Comparison of ENCODE assay signal across 1 cellular context in the genomic region with DNA sequence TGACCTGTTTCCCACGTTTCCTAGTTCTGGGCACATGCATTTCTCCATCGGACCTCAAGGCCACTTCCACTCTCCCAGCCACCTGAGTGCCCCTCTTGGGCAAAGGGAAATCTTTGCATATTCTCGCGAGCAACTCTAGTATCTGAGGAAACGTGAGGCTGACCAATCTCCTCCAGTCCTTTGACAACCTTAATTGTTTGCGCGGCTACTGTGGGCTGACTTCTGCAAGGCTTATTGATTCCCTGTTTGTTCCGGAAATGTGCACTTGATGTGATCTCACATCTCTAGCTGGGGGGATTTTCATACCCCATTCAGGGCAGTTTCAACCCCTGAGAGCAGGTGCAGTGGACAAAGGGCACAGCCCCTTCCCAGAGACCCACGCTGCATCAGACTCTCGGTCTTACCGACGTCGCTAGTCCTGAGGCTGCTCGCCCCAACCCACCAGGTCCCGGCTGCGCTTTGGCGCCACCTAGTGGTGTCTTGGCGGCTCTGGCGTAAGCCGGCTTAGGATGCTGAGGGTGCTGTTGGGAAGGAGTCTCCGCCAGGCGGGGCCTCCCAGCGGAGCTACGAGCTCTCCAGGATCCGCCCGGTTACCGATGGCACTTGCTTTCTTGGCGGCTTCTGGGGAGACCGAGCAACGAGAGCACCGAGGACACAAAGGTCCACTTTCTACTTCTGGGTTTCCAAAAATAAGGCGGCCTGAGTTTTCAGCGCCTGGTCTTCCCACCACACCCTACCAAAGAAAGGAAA.
A peak's percentile ranks its signal among the peaks of the same experiment; 100 is the strongest.
TF ChIP-seq lines count a peak whose summit lies in the region.

No MANE protein-coding gene starts in this region.

TF ChIP-seq in HepG2, 621 proteins besides CTCF, POLR2A, EP300 and RAD21 (continued from another document):
- TF ChIP-seq, protein P1, sequence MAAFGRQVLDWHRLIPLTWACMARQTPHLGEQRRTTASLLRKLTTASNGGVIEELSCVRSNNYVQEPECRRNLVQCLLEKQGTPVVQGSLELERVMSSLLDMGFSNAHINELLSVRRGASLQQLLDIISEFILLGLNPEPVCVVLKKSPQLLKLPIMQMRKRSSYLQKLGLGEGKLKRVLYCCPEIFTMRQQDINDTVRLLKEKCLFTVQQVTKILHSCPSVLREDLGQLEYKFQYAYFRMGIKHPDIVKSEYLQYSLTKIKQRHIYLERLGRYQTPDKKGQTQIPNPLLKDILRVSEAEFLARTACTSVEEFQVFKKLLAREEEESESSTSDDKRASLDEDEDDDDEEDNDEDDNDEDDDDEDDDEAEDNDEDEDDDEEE (CRISPR knock-in tag; IDR thresholded peaks at IDR 0.05) = peak; percentile 12; the same call in 1 of the 2 replicates
- TF ChIP-seq ZNF224 (CRISPR knock-in tag; IDR thresholded peaks at IDR 0.05) = no peak
- TF ChIP-seq ZNF430 (CRISPR knock-in tag; IDR thresholded peaks at IDR 0.05) = peak; percentile 65; the same call in 1 of the 2 replicates
- TF ChIP-seq MEIS2 (CRISPR knock-in tag; IDR thresholded peaks at IDR 0.05) = peak; percentile 34; the same call in 1 of the 2 replicates
- peak; percentile 22; the same call in 1 of the 2 replicates for TF ChIP-seq BCL6 (CRISPR knock-in tag; IDR thresholded peaks at IDR 0.05)
- TF ChIP-seq ZNF205 (CRISPR knock-in tag; IDR thresholded peaks at IDR 0.05) = 0 out of 2 replicates have a peak, but pooled peaks have one; percentile 30
- no peak for TF ChIP-seq LCORL (IDR thresholded peaks at IDR 0.05)
- peak; percentile 84 for TF ChIP-seq LCORL (CRISPR knock-in tag; IDR thresholded peaks at IDR 0.05)
- no peak for TF ChIP-seq ZNF563 (CRISPR knock-in tag; IDR thresholded peaks at IDR 0.05)
- TF ChIP-seq, protein P2, sequence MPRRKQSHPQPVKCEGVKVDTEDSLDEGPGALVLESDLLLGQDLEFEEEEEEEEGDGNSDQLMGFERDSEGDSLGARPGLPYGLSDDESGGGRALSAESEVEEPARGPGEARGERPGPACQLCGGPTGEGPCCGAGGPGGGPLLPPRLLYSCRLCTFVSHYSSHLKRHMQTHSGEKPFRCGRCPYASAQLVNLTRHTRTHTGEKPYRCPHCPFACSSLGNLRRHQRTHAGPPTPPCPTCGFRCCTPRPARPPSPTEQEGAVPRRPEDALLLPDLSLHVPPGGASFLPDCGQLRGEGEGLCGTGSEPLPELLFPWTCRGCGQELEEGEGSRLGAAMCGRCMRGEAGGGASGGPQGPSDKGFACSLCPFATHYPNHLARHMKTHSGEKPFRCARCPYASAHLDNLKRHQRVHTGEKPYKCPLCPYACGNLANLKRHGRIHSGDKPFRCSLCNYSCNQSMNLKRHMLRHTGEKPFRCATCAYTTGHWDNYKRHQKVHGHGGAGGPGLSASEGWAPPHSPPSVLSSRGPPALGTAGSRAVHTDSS (CRISPR knock-in tag; conservative IDR thresholded peaks at IDR 0.05) = no peak
- TF ChIP-seq, protein P3, sequence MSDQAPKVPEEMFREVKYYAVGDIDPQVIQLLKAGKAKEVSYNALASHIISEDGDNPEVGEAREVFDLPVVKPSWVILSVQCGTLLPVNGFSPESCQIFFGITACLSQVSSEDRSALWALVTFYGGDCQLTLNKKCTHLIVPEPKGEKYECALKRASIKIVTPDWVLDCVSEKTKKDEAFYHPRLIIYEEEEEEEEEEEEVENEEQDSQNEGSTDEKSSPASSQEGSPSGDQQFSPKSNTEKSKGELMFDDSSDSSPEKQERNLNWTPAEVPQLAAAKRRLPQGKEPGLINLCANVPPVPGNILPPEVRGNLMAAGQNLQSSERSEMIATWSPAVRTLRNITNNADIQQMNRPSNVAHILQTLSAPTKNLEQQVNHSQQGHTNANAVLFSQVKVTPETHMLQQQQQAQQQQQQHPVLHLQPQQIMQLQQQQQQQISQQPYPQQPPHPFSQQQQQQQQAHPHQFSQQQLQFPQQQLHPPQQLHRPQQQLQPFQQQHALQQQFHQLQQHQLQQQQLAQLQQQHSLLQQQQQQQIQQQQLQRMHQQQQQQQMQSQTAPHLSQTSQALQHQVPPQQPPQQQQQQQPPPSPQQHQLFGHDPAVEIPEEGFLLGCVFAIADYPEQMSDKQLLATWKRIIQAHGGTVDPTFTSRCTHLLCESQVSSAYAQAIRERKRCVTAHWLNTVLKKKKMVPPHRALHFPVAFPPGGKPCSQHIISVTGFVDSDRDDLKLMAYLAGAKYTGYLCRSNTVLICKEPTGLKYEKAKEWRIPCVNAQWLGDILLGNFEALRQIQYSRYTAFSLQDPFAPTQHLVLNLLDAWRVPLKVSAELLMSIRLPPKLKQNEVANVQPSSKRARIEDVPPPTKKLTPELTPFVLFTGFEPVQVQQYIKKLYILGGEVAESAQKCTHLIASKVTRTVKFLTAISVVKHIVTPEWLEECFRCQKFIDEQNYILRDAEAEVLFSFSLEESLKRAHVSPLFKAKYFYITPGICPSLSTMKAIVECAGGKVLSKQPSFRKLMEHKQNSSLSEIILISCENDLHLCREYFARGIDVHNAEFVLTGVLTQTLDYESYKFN (CRISPR knock-in tag; conservative IDR thresholded peaks at IDR 0.05) = peak; percentile 48; the same call in 1 of the 2 replicates
- TF ChIP-seq, protein P4, sequence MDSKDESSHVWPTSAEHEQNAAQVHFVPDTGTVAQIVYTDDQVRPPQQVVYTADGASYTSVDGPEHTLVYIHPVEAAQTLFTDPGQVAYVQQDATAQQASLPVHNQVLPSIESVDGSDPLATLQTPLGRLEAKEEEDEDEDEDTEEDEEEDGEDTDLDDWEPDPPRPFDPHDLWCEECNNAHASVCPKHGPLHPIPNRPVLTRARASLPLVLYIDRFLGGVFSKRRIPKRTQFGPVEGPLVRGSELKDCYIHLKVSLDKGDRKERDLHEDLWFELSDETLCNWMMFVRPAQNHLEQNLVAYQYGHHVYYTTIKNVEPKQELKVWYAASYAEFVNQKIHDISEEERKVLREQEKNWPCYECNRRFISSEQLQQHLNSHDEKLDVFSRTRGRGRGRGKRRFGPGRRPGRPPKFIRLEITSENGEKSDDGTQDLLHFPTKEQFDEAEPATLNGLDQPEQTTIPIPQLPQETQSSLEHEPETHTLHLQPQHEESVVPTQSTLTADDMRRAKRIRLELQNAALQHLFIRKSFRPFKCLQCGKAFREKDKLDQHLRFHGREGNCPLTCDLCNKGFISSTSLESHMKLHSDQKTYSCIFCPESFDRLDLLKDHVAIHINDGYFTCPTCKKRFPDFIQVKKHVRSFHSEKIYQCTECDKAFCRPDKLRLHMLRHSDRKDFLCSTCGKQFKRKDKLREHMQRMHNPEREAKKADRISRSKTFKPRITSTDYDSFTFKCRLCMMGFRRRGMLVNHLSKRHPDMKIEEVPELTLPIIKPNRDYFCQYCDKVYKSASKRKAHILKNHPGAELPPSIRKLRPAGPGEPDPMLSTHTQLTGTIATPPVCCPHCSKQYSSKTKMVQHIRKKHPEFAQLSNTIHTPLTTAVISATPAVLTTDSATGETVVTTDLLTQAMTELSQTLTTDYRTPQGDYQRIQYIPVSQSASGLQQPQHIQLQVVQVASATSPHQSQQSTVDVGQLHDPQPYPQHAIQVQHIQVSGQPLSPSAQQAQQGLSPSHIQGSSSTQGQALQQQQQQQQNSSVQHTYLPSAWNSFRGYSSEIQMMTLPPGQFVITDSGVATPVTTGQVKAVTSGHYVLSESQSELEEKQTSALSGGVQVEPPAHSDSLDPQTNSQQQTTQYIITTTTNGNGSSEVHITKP (CRISPR knock-in tag; IDR thresholded peaks at IDR 0.05; ENCODE audit: low read depth) = no peak
- TF ChIP-seq CHD2 (IDR thresholded peaks at IDR 0.05; ENCODE audit: low read depth, low read length) = peak; percentile 73
- TF ChIP-seq, protein P5, sequence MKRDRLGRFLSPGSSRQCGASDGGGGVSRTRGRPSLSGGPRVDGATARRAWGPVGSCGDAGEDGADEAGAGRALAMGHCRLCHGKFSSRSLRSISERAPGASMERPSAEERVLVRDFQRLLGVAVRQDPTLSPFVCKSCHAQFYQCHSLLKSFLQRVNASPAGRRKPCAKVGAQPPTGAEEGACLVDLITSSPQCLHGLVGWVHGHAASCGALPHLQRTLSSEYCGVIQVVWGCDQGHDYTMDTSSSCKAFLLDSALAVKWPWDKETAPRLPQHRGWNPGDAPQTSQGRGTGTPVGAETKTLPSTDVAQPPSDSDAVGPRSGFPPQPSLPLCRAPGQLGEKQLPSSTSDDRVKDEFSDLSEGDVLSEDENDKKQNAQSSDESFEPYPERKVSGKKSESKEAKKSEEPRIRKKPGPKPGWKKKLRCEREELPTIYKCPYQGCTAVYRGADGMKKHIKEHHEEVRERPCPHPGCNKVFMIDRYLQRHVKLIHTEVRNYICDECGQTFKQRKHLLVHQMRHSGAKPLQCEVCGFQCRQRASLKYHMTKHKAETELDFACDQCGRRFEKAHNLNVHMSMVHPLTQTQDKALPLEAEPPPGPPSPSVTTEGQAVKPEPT (CRISPR knock-in tag; IDR thresholded peaks at IDR 0.05; ENCODE audit: low read depth) = peak; percentile 55; the same call in 1 of the 2 replicates
- TF ChIP-seq RFXAP (CRISPR knock-in tag; IDR thresholded peaks at IDR 0.05; ENCODE audit: borderline replicate concordance) = 0 out of 2 replicates have a peak, but pooled peaks have one; percentile 55
- TF ChIP-seq NONO (IDR thresholded peaks at IDR 0.05) = no peak
- peak; percentile 80 for TF ChIP-seq NONO (CRISPR knock-in tag; conservative IDR thresholded peaks at IDR 0.05)
- 0 out of 2 replicates have a peak, but pooled peaks have one; percentile 48 for TF ChIP-seq MXD4 (CRISPR knock-in tag; IDR thresholded peaks at IDR 0.05)
- TF ChIP-seq, protein P6, sequence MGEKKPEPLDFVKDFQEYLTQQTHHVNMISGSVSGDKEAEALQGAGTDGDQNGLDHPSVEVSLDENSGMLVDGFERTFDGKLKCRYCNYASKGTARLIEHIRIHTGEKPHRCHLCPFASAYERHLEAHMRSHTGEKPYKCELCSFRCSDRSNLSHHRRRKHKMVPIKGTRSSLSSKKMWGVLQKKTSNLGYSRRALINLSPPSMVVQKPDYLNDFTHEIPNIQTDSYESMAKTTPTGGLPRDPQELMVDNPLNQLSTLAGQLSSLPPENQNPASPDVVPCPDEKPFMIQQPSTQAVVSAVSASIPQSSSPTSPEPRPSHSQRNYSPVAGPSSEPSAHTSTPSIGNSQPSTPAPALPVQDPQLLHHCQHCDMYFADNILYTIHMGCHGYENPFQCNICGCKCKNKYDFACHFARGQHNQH (CRISPR knock-in tag; IDR thresholded peaks at IDR 0.05) = peak; percentile 85; the same call in 1 of the 2 replicates
- TF ChIP-seq ZNF251 (CRISPR knock-in tag; IDR thresholded peaks at IDR 0.05) = no peak
- TF ChIP-seq ZNF792 (CRISPR knock-in tag; IDR thresholded peaks at IDR 0.05) = no peak
- peak; percentile 80 for TF ChIP-seq YY1 (IDR thresholded peaks at IDR 0.05; ENCODE audit: insufficient read depth, insufficient replicate concordance, low read depth, low read length)
- peak in 1 of 2 experiments; percentile 68; a peak in 1 of 4 replicates for TF ChIP-seq KLF16 (CRISPR knock-in tag; IDR thresholded peaks at IDR 0.05)
- TF ChIP-seq ZNF772 (CRISPR knock-in tag; IDR thresholded peaks at IDR 0.05) = peak; percentile 94
- TF ChIP-seq HOXA3 (CRISPR knock-in tag; IDR thresholded peaks at IDR 0.05) = peak; percentile 61
- TF ChIP-seq MED1 (CRISPR knock-in tag; IDR thresholded peaks at IDR 0.05) = peak; percentile 67; the same call in 1 of the 2 replicates
- 0 out of 2 replicates have a peak, but pooled peaks have one; percentile 21 for TF ChIP-seq SOX5 (CRISPR knock-in tag; IDR thresholded peaks at IDR 0.05; ENCODE audit: borderline replicate concordance)
- TF ChIP-seq SMAD3 (CRISPR knock-in tag; IDR thresholded peaks at IDR 0.05) = 0 out of 2 replicates have a peak, but pooled peaks have one; percentile 48
